ENCODE assay signal across 1 cellular context in the genomic region with DNA sequence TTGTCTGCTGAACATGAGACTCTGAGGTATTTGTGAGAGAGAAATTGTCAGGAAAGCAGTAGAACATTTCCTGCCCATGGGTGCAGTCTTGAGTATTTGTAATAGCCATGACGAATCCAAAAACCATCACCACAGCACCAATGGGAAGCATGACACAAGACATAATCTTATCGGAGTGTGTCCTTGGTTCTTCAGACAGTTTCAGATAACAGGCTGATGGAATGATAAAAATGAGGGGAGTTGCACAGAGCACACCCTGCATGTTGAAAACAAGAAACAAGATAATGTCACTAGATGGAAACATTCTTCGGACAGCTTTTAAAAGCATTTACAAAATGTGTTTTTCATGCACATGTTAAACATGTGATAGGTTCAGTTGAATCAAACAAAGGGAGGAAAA.
A peak's percentile ranks its signal among the peaks of the same experiment; 100 is the strongest.
TF ChIP-seq lines count a peak whose summit lies in the region.

No MANE protein-coding gene starts in this region.

TF ChIP-seq in HepG2, 621 proteins besides CTCF, POLR2A, EP300 and RAD21 (continued from another document and continues in another):
- peak; percentile 36; the same call in 1 of the 2 replicates for TF ChIP-seq ZNF142 (CRISPR knock-in tag; IDR thresholded peaks at IDR 0.05)
- TF ChIP-seq ETV5 (CRISPR knock-in tag; IDR thresholded peaks at IDR 0.05; ENCODE audit: borderline replicate concordance): peak; percentile 62; the same call in 1 of the 2 replicates
- TF ChIP-seq GATA4 (IDR thresholded peaks at IDR 0.05; ENCODE audit: borderline replicate concordance, low read depth): peak; percentile 97
- no peak for TF ChIP-seq ZBTB46 (CRISPR knock-in tag; IDR thresholded peaks at IDR 0.05; ENCODE audit: borderline replicate concordance)
- TF ChIP-seq, protein P1, sequence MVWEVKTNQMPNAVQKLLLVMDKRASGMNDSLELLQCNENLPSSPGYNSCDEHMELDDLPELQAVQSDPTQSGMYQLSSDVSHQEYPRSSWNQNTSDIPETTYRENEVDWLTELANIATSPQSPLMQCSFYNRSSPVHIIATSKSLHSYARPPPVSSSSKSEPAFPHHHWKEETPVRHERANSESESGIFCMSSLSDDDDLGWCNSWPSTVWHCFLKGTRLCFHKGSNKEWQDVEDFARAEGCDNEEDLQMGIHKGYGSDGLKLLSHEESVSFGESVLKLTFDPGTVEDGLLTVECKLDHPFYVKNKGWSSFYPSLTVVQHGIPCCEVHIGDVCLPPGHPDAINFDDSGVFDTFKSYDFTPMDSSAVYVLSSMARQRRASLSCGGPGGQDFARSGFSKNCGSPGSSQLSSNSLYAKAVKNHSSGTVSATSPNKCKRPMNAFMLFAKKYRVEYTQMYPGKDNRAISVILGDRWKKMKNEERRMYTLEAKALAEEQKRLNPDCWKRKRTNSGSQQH (CRISPR knock-in tag; IDR thresholded peaks at IDR 0.05; ENCODE audit: low read depth): 0 out of 2 replicates have a peak, but pooled peaks have one; percentile 30
- TF ChIP-seq CREM (IDR thresholded peaks at IDR 0.05): peak; percentile 70
- no peak for TF ChIP-seq CREM (CRISPR knock-in tag; IDR thresholded peaks at IDR 0.05)
- no peak for TF ChIP-seq HNRNPK (IDR thresholded peaks at IDR 0.05; ENCODE audit: low read depth, low read length, poor library complexity, severe bottlenecking)
- TF ChIP-seq KDM4B (CRISPR knock-in tag; IDR thresholded peaks at IDR 0.05): peak; percentile 62; the same call in 1 of the 2 replicates
- TF ChIP-seq, protein P2, sequence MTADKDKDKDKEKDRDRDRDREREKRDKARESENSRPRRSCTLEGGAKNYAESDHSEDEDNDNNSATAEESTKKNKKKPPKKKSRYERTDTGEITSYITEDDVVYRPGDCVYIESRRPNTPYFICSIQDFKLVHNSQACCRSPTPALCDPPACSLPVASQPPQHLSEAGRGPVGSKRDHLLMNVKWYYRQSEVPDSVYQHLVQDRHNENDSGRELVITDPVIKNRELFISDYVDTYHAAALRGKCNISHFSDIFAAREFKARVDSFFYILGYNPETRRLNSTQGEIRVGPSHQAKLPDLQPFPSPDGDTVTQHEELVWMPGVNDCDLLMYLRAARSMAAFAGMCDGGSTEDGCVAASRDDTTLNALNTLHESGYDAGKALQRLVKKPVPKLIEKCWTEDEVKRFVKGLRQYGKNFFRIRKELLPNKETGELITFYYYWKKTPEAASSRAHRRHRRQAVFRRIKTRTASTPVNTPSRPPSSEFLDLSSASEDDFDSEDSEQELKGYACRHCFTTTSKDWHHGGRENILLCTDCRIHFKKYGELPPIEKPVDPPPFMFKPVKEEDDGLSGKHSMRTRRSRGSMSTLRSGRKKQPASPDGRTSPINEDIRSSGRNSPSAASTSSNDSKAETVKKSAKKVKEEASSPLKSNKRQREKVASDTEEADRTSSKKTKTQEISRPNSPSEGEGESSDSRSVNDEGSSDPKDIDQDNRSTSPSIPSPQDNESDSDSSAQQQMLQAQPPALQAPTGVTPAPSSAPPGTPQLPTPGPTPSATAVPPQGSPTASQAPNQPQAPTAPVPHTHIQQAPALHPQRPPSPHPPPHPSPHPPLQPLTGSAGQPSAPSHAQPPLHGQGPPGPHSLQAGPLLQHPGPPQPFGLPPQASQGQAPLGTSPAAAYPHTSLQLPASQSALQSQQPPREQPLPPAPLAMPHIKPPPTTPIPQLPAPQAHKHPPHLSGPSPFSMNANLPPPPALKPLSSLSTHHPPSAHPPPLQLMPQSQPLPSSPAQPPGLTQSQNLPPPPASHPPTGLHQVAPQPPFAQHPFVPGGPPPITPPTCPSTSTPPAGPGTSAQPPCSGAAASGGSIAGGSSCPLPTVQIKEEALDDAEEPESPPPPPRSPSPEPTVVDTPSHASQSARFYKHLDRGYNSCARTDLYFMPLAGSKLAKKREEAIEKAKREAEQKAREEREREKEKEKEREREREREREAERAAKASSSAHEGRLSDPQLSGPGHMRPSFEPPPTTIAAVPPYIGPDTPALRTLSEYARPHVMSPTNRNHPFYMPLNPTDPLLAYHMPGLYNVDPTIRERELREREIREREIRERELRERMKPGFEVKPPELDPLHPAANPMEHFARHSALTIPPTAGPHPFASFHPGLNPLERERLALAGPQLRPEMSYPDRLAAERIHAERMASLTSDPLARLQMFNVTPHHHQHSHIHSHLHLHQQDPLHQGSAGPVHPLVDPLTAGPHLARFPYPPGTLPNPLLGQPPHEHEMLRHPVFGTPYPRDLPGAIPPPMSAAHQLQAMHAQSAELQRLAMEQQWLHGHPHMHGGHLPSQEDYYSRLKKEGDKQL (CRISPR knock-in tag; IDR thresholded peaks at IDR 0.05; ENCODE audit: low read depth): peak; percentile 71; the same call in 1 of the 2 replicates
- peak; percentile 72 for TF ChIP-seq PPARG (CRISPR knock-in tag; conservative IDR thresholded peaks at IDR 0.05)
- TF ChIP-seq CEBPB (IDR thresholded peaks at IDR 0.05; ENCODE audit: borderline replicate concordance, low read depth, low read length): no peak
- peak; percentile 79 for TF ChIP-seq ELF3 (CRISPR knock-in tag; IDR thresholded peaks at IDR 0.05)
- no peak for TF ChIP-seq POLR2AphosphoS5 (IDR thresholded peaks at IDR 0.05; ENCODE audit: low read depth, low read length)
- TF ChIP-seq YEATS2 (CRISPR knock-in tag; IDR thresholded peaks at IDR 0.05; ENCODE audit: borderline replicate concordance): peak; percentile 63; the same call in 1 of the 2 replicates
- peak; percentile 91 for TF ChIP-seq HDAC2 (CRISPR knock-in tag; IDR thresholded peaks at IDR 0.05)
- TF ChIP-seq, protein P3, sequence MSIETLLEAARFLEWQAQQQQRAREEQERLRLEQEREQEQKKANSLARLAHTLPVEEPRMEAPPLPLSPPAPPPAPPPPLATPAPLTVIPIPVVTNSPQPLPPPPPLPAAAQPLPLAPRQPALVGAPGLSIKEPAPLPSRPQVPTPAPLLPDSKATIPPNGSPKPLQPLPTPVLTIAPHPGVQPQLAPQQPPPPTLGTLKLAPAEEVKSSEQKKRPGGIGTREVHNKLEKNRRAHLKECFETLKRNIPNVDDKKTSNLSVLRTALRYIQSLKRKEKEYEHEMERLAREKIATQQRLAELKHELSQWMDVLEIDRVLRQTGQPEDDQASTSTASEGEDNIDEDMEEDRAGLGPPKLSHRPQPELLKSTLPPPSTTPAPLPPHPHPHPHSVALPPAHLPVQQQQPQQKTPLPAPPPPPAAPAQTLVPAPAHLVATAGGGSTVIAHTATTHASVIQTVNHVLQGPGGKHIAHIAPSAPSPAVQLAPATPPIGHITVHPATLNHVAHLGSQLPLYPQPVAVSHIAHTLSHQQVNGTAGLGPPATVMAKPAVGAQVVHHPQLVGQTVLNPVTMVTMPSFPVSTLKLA (IDR thresholded peaks at IDR 0.05): no peak
- TF ChIP-seq DPF2 (CRISPR knock-in tag; IDR thresholded peaks at IDR 0.05; ENCODE audit: borderline replicate concordance, low read depth): peak; percentile 63; the same call in 1 of the 2 replicates
- no peak for TF ChIP-seq SOX13 (IDR thresholded peaks at IDR 0.05)
- TF ChIP-seq SOX13 (CRISPR knock-in tag; conservative IDR thresholded peaks at IDR 0.05 in 1 of 2, IDR thresholded peaks at IDR 0.05 in 1 of 2): peak in 1 of 2 experiments; percentile 91; a peak in 2 of 4 replicates
- peak; percentile 99 for TF ChIP-seq ZNF644 (CRISPR knock-in tag; IDR thresholded peaks at IDR 0.05; ENCODE audit: low read depth)
- TF ChIP-seq, protein P4, sequence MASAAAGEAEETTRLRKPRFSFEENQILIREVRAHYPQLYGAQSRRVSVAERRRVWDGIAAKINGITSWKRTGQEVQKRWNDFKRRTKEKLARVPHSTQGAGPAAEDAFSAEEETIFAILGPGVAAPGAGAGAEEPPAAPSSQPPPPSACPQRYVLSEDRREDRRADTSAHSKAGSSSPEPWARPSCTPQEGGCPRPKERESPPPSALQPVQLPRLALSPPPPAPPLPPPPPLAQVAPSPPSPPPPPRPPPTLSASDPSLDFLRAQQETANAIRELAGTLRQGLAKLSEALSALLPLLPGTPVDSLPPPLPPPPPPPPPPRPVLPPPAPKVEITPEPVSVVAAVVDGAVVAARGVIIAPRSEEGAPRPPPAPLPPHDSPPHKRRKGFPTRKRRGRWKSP (CRISPR knock-in tag; IDR thresholded peaks at IDR 0.05): peak; percentile 45; the same call in 1 of the 2 replicates
- TF ChIP-seq FOXJ3 (CRISPR knock-in tag; IDR thresholded peaks at IDR 0.05; ENCODE audit: borderline replicate concordance): peak; percentile 67; the same call in 1 of the 2 replicates
- no peak for TF ChIP-seq JDP2 (CRISPR knock-in tag; IDR thresholded peaks at IDR 0.05; ENCODE audit: borderline replicate concordance)
- TF ChIP-seq IRF2 (CRISPR knock-in tag; IDR thresholded peaks at IDR 0.05): peak; percentile 94
